ENCODE assay signal across 2 cellular contexts in the genomic region with DNA sequence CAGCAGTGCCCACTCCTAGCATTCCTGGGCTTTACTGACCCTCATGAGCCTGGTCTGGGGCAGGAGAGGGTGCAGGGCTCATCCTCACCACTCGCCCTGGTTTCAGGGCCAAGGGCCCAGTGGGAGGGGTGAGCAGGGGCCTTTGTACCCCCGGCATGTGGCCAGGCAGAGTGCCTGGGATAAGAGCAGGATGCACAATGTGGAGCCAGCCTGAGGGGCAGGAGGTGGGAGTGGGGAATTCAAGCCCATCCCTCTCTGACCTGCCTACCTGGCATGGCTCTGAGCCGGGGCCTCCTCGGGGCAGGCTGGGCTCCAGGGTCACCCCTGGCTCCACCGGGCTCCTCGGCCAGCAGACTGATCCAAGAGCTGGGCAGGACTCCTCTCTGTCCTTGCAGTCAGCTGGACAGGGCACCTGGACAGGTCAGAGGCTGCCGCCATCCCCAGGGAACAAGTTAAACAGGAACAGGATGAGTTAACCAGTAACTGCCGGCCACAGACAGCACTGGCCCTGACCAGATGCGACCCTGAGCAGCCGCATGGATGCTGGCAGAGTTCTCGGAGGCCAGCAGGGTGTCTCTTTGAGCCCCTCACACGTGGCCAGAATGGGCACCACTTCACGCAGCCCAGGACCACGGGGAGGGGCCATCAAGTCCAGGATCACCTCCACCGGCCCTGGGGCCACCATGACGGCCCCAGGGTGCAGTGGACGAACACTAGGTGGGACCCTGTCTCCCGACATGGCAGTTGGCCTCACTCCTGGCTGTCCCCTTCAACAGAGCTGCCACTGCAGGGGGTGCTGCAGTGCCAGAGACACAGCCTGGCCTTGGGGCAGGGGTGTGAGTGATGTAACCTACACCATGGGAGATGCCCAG.
A peak's percentile ranks its signal among the peaks of the same experiment; 100 is the strongest.
TF ChIP-seq lines count a peak whose summit lies in the region.

No MANE protein-coding gene starts in this region.

TF ChIP-seq in WTC11, 78 proteins besides CTCF, POLR2A, EP300 and RAD21:
- TF ChIP-seq JUN (CRISPR knock-in tag; IDR thresholded peaks at IDR 0.05) (no peak), GABPB1 (CRISPR knock-in tag; IDR thresholded peaks at IDR 0.05) (0 out of 2 replicates have a peak, but pooled peaks have one; percentile 17)

TF ChIP-seq in liver, 16 proteins besides CTCF, POLR2A, EP300 and RAD21:
- TF ChIP-seq, protein P1, sequence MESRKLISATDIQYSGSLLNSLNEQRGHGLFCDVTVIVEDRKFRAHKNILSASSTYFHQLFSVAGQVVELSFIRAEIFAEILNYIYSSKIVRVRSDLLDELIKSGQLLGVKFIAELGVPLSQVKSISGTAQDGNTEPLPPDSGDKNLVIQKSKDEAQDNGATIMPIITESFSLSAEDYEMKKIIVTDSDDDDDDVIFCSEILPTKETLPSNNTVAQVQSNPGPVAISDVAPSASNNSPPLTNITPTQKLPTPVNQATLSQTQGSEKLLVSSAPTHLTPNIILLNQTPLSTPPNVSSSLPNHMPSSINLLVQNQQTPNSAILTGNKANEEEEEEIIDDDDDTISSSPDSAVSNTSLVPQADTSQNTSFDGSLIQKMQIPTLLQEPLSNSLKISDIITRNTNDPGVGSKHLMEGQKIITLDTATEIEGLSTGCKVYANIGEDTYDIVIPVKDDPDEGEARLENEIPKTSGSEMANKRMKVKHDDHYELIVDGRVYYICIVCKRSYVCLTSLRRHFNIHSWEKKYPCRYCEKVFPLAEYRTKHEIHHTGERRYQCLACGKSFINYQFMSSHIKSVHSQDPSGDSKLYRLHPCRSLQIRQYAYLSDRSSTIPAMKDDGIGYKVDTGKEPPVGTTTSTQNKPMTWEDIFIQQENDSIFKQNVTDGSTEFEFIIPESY (IDR thresholded peaks at IDR 0.05) = no peak
- peak; percentile 46 for TF ChIP-seq NR2F2 (IDR thresholded peaks at IDR 0.05)
- peak; percentile 93 for TF ChIP-seq SP1 (IDR thresholded peaks at IDR 0.05)
- TF ChIP-seq, protein P2, sequence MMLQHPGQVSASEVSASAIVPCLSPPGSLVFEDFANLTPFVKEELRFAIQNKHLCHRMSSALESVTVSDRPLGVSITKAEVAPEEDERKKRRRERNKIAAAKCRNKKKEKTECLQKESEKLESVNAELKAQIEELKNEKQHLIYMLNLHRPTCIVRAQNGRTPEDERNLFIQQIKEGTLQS (IDR thresholded peaks at IDR 0.05) = no peak
- TF ChIP-seq FOXA1 (IDR thresholded peaks at IDR 0.05) = no peak
- TF ChIP-seq HNF4G (IDR thresholded peaks at IDR 0.05) = peak; percentile 84
- TF ChIP-seq TAF1 (conservative IDR thresholded peaks at IDR 0.05) = no peak
- TF ChIP-seq EGR1 (IDR thresholded peaks at IDR 0.05; ENCODE audit: low read depth in 2 of 2) = no peak
- TF ChIP-seq HNF4A (conservative IDR thresholded peaks at IDR 0.05) = peak; percentile 81 to 84
- peak; percentile 86 to 92 for TF ChIP-seq RXRA (IDR thresholded peaks at IDR 0.05)
- TF ChIP-seq FOXA2 (IDR thresholded peaks at IDR 0.05) = no peak
- TF ChIP-seq, protein P3, sequence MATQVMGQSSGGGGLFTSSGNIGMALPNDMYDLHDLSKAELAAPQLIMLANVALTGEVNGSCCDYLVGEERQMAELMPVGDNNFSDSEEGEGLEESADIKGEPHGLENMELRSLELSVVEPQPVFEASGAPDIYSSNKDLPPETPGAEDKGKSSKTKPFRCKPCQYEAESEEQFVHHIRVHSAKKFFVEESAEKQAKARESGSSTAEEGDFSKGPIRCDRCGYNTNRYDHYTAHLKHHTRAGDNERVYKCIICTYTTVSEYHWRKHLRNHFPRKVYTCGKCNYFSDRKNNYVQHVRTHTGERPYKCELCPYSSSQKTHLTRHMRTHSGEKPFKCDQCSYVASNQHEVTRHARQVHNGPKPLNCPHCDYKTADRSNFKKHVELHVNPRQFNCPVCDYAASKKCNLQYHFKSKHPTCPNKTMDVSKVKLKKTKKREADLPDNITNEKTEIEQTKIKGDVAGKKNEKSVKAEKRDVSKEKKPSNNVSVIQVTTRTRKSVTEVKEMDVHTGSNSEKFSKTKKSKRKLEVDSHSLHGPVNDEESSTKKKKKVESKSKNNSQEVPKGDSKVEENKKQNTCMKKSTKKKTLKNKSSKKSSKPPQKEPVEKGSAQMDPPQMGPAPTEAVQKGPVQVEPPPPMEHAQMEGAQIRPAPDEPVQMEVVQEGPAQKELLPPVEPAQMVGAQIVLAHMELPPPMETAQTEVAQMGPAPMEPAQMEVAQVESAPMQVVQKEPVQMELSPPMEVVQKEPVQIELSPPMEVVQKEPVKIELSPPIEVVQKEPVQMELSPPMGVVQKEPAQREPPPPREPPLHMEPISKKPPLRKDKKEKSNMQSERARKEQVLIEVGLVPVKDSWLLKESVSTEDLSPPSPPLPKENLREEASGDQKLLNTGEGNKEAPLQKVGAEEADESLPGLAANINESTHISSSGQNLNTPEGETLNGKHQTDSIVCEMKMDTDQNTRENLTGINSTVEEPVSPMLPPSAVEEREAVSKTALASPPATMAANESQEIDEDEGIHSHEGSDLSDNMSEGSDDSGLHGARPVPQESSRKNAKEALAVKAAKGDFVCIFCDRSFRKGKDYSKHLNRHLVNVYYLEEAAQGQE (IDR thresholded peaks at IDR 0.05) = peak; percentile 64
- TF ChIP-seq, protein P4, sequence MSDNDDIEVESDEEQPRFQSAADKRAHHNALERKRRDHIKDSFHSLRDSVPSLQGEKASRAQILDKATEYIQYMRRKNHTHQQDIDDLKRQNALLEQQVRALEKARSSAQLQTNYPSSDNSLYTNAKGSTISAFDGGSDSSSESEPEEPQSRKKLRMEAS (IDR thresholded peaks at IDR 0.05) = no peak
- TF ChIP-seq JUND (IDR thresholded peaks at IDR 0.05) = no peak
- TF ChIP-seq GABPA (IDR thresholded peaks at IDR 0.05 in 1 of 2, conservative IDR thresholded peaks at IDR 0.05 in 1 of 2) = peak in 1 of 2 donors; percentile 69
- TF ChIP-seq YY1 (IDR thresholded peaks at IDR 0.05) = peak; percentile 88
